In genomic region chr22:50620861-50621490, GRCh38 we compare ENCODE assay signal across 8 cellular contexts. TPM values are rescaled to one million over a fixed set of nuclear protein-coding genes. Genes with fewer than 3 reads are reported as not detected.
A peak's percentile ranks its signal among the peaks of the same experiment; 100 is the strongest.
DNase-seq lines count a peak whose midpoint lies in the region; ATAC-seq and TF ChIP-seq lines count a peak whose summit lies in the region.

No MANE protein-coding gene starts in this region.

- H3K27ac ChIP-seq in coronary artery = no peak overlapping the region

- peak overlapping the region; percentile 79 for H3K4me3 Mint-ChIP-seq in T-helper 1 cell treated with Interleukin-12 subunit alpha and Interleukin-12 subunit beta and Interleukin-4 antibody, amounts not matched to agents 30 μg/mL and 1 μg/mL, for 36 hours
- H3K4me3 Mint-ChIP-seq in neural crest cell = peak overlapping the region; percentile 76

- H3K36me3 Mint-ChIP-seq in T-helper 1 cell treated with Interleukin-12 subunit alpha and Interleukin-12 subunit beta and Interleukin-4 antibody, amounts not matched to agents 30 μg/mL and 1 μg/mL, for 36 hours (ENCODE audit: low read depth) = no peaks in the 10 kb centered on the region
- H3K36me3 Mint-ChIP-seq in neural crest cell (ENCODE audit: low read depth) = no peaks in the 10 kb centered on the region

- H3K9me3 Mint-ChIP-seq in T-helper 1 cell treated with Interleukin-12 subunit alpha and Interleukin-12 subunit beta and Interleukin-4 antibody, amounts not matched to agents 30 μg/mL and 1 μg/mL, for 36 hours = no peaks in the 10 kb centered on the region
- H3K9me3 Mint-ChIP-seq in neural crest cell = no peaks in the 10 kb centered on the region

- WGBS in lower leg skin, 2 donors = 15 to 16% methylated on average over 22 of the region's 22 CpGs

- intact Hi-C loops in lower leg skin (cut with DNase I; ENCODE audit: low total_unique reads) = no loop called here

- peak overlapping the region; percentile 99 for H3K27ac Mint-ChIP-seq in T-helper 1 cell treated with Interleukin-12 subunit alpha and Interleukin-12 subunit beta and Interleukin-4 antibody, amounts not matched to agents 30 μg/mL and 1 μg/mL, for 36 hours
- H3K27ac Mint-ChIP-seq in neural crest cell (ENCODE audit: unreplicated experiment) = no peak overlapping the region

- peak overlapping the region; percentile 59 for H3K4me3 ChIP-seq in coronary artery
- H3K4me3 ChIP-seq in lower leg skin (ENCODE audit: low read depth, poor library complexity, severe bottlenecking) = no peak overlapping the region

- H3K27me3 Mint-ChIP-seq in T-helper 1 cell treated with Interleukin-12 subunit alpha and Interleukin-12 subunit beta and Interleukin-4 antibody, amounts not matched to agents 30 μg/mL and 1 μg/mL, for 36 hours (ENCODE audit: low read depth) = no peaks in the 10 kb centered on the region
- peaks cover 34% of the 10 kb centered on the region for H3K27me3 Mint-ChIP-seq in neural crest cell (ENCODE audit: low read depth)

- TF ChIP-seq POLR2A in lower leg skin (IDR thresholded peaks at IDR 0.05) = no peak

- no peak for DNase-seq in coronary artery (ENCODE audit: low spot score)
- DNase-seq in neural crest cell (ENCODE audit: low read depth, low spot score) = no peak
- no peak for DNase-seq in NCI-H510A (lab: John Stamatoyannopoulos, UW)
- no peak for DNase-seq in lower leg skin (ENCODE audit: low spot score in 2 of 2)
- no peak for DNase-seq in COLO829 (ENCODE audit: low spot score)

- H3K4me1 Mint-ChIP-seq in T-helper 1 cell treated with Interleukin-12 subunit alpha and Interleukin-12 subunit beta and Interleukin-4 antibody, amounts not matched to agents 30 μg/mL and 1 μg/mL, for 36 hours (ENCODE audit: low read depth) = peaks cover 28% of the 10 kb centered on the region
- peaks cover 24% of the 10 kb centered on the region for H3K4me1 Mint-ChIP-seq in neural crest cell

- ATAC-seq in GM18861 (IDR thresholded peaks at IDR 0.05; ENCODE audit: unreplicated experiment) = peak; percentile 28
- ATAC-seq in HG03095 (IDR thresholded peaks at IDR 0.05; ENCODE audit: unreplicated experiment) = peak; percentile 35

- TF ChIP-seq CTCF in coronary artery (IDR thresholded peaks at IDR 0.05) = no peak
- TF ChIP-seq CTCF in neural crest cell (conservative IDR thresholded peaks at IDR 0.05) = no peak
- no peak for TF ChIP-seq CTCF in lower leg skin (IDR thresholded peaks at IDR 0.05)

RNA-seq across cellular contexts. Expression of gene ARSA, which starts 7.0 kb away (rescaled TPM):
- total RNA-seq in neural crest cell = 14.6 and 16.1 TPM in 2 replicates
- 10 to 100 TPM; 23.3 to 51.8 (median 30.4) TPM for total RNA-seq in lower leg skin

RNA-seq across cellular contexts. Expression of gene MAPK8IP2, which starts 20.4 kb away (rescaled TPM):
- 30.4 and 31.8 TPM in 2 replicates for total RNA-seq in neural crest cell
- total RNA-seq in lower leg skin = 1 to 10 TPM; 2.1 to 5.4 (median 3.6) TPM

RNA-seq across cellular contexts. Expression of gene CHKB, which starts 38.3 kb away (rescaled TPM):
- total RNA-seq in neural crest cell (88.1 and 91.3 TPM in 2 replicates), lower leg skin (10 to 100 TPM; 47.0 to 71.3 (median 66.4) TPM)

RNA-seq across cellular contexts. Expression of gene CPT1B, which starts 42.7 kb away (rescaled TPM):
- 81.2 and 84.1 TPM in 2 replicates for total RNA-seq in neural crest cell
- total RNA-seq in lower leg skin = 10 to 100 TPM in 1 of 4 donors, 1 to 10 TPM in 3; 4.7 to 12.0 (median 6.8) TPM

RNA-seq across cellular contexts. Expression of gene SHANK3, which starts 51.6 kb away (rescaled TPM):
- total RNA-seq in neural crest cell (15.2 and 15.4 TPM in 2 replicates), lower leg skin (1 to 10 TPM; 4.0 to 8.9 (median 6.8) TPM)
